2 cellular contexts compared by ENCODE assay signal in the genomic region with DNA sequence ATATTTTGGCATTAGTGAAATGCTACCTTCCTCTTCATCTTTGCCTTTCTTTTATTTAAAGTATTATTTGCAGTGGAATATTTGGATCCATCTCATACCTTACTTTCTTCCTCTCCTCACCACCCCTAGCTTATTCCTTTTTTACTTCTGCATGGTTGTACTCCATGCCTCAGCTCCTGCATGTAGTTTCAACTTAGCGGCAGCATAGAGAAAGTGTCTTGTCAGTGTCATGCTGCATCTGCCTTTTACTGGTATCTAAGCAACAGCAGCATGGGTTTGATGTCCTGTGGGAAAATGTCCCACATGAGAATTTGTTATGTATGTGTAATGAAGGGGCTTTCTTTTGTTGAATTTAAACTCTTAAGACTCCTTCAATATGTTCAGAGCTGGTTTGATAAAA.
A peak's percentile ranks its signal among the peaks of the same experiment; 100 is the strongest.
TF ChIP-seq lines count a peak whose summit lies in the region.

No MANE protein-coding gene starts in this region.

TF ChIP-seq in GM12891, 5 proteins besides CTCF, POLR2A, EP300 and RAD21:
- TF ChIP-seq POU2F2 (IDR thresholded peaks at IDR 0.05; ENCODE audit: low read depth, low read length) (no peak), PAX5 (IDR thresholded peaks at IDR 0.05; ENCODE audit: insufficient read depth, low read length, severe bottlenecking) (no peak)

TF ChIP-seq in K562, 482 proteins besides CTCF, POLR2A, EP300 and RAD21 (continued from another document):
- TF ChIP-seq RFX1 (IDR thresholded peaks at IDR 0.05) (0 out of 2 replicates have a peak, but pooled peaks have one; percentile 10), ZNF12 (CRISPR knock-in tag; IDR thresholded peaks at IDR 0.05) (no peak)
